ENCODE assay signal across 18 cellular contexts in genomic region chr12:127383281-127383680, GRCh38.
A peak's percentile ranks its signal among the peaks of the same experiment; 100 is the strongest.
DNase-seq lines count a peak whose midpoint lies in the region; ATAC-seq and TF ChIP-seq lines count a peak whose summit lies in the region.
"Had no signal": no experiment of that assay in that cellular context is flagged by ENCODE, and none has a peak within 500 bp of the region (broad histone marks: within the 10 kb centered on the region; RNA-seq: fewer than 3 reads in every experiment).

No MANE protein-coding gene starts in this region.

- in situ Hi-C loops in Caki2 (cut with HindIII; ENCODE audit: low pct_unique_long_range_greater_than_20kb, low sequenced_read_pairs) (no loop called here), mammary epithelial cell (cut with MboI; ENCODE audit: low sequenced_read_pairs in 2 of 2) (loop anchor here in 1 of 2 donors (25.0 kb wide), 1 partner anchor 1321 kb away; no protein-coding TSS in a partner anchor), HAP-1 (cut with MboI; ENCODE audit: low sequenced_read_pairs) (loop anchor here (25.0 kb wide), 1 partner anchor 1321 kb away; no protein-coding TSS in a partner anchor)

- dilution Hi-C loops in mammary epithelial cell (cut with HindIII; ENCODE audit: low sequenced_read_pairs), result no loop called here

- intact Hi-C loops in PC-3 (cut with micrococcal nuclease) (loop anchor here (1.0 to 5.0 kb wide), 6 partner anchors 91 to 356 kb away; no protein-coding TSS in a partner anchor), mammary epithelial cell (cut with micrococcal nuclease) (loop anchor here (5.0 kb wide), 2 partner anchors 456 to 716 kb away; no protein-coding TSS in a partner anchor), Right ventricle myocardium inferior (cut with DNase I) (no loop called here)

- POLR2A ChIA-PET in PC-3 (lab: Charles Lee; ENCODE audit: unreplicated experiment), result no interaction called here

- no peak overlapping the region for H3K14ac ChIP-seq in trophoblast cell (ENCODE audit: low read length)

- H3K4ac ChIP-seq in trophoblast cell (ENCODE audit: low read depth, low read length), result no peak overlapping the region

- H3K9me3 ChIP-seq in PC-3 (ENCODE audit: low read length) (no peaks in the 10 kb centered on the region), mammary epithelial cell (replicated peaks; ENCODE audit: insufficient read depth, low read length) (no peaks in the 10 kb centered on the region), trophoblast cell (ENCODE audit: insufficient read depth, low read depth, low read length) (no peaks in the 10 kb centered on the region), HAP-1 (no peaks in the 10 kb centered on the region)

- H2AFZ ChIP-seq in PC-3 (ENCODE audit: low read length) (peak overlapping the region; percentile 39), mammary epithelial cell (ENCODE audit: low read depth, low read length) (no peak overlapping the region), trophoblast cell (ENCODE audit: insufficient read depth, low read length, poor library complexity) (no peak overlapping the region)
- H2AFZ ChIP-seq: parathyroid adenoma had no signal

- no peak overlapping the region for H2AK5ac ChIP-seq in trophoblast cell (ENCODE audit: low read length)

- ATAC-seq in PC-3 (peak; percentile 83), Right ventricle myocardium inferior (no peak), GM19035 (IDR thresholded peaks at IDR 0.05; ENCODE audit: unreplicated experiment) (no peak)

- 88% methylated on average over 4 of the region's 8 CpGs for WGBS in mammary epithelial cell (ENCODE audit: low coverage, missing lambda C conversion rate)
- no CpG with 5 or more reads among the region's 8 CpGs for WGBS in trophoblast cell (ENCODE audit: extremely low coverage, insufficient coverage, insufficient read length)

- no peaks in the 10 kb centered on the region for H3F3A ChIP-seq in PC-3 (ENCODE audit: low read length, unreplicated experiment)

- H3K27ac ChIP-seq in PC-3 (ENCODE audit: low read length) (peak overlapping the region; percentile 52), mammary epithelial cell (ENCODE audit: insufficient read depth, low read depth, low read length) (no peak overlapping the region), trophoblast cell (ENCODE audit: low read depth, low read length) (no peak overlapping the region)
- H3K27ac ChIP-seq: parathyroid adenoma had no signal

- peak; percentile 27 for DNase-seq in Caki2 (ENCODE audit: low read depth)
- DNase-seq in PC-3, result peak; percentile 98
- DNase-seq in mammary epithelial cell, result peak; percentile 57
- DNase-seq in trophoblast cell, result no peak
- no peak for DNase-seq in Right ventricle myocardium inferior (ENCODE audit: missing footprints)
- no peak for DNase-seq in HAP-1 (ENCODE audit: low spot score in 2 of 2)
- DNase-seq in stimulated activated CD4-positive, alpha-beta T cell treated with anti-CD3 and anti-CD28 coated beads, Interleukin-12 subunit alpha, Interleukin-12 subunit beta, amount 100 ng/mL, for 4 hours, result no peak
- DNase-seq: activated effector memory CD4-positive, alpha-beta T cell treated with Interleukin-2 at 50 U/mL for 16 hours; aorta; BE2C; NCI-H1436; NCI-H2227 treated with DMSO at 0.1 percent for 48 hours; Right ventricle myocardium superior; stimulated activated CD4-positive, alpha-beta T cell treated with anti-CD3 and anti-CD28 coated beads, Interleukin-4, amount 100 ng/mL, for 4 hours; stimulated activated CD8-positive, alpha-beta memory T cell treated with anti-CD3 and anti-CD28 coated beads, Interleukin-4, amount 100 ng/mL, for 48 hours; T-helper 2 cell had no signal

- H2BK5ac ChIP-seq in trophoblast cell (ENCODE audit: low read depth, low read length, poor library complexity), result no peak overlapping the region

- H2BK120ac ChIP-seq in trophoblast cell (ENCODE audit: insufficient read depth, low read length, poor library complexity), result no peak overlapping the region

- no peak overlapping the region for H3K18ac ChIP-seq in trophoblast cell (ENCODE audit: low read length)

- no peaks in the 10 kb centered on the region for H3K36me3 ChIP-seq in PC-3 (ENCODE audit: low read depth, low read length)
- H3K36me3 ChIP-seq in mammary epithelial cell (ENCODE audit: insufficient read depth, low read length), result no peaks in the 10 kb centered on the region
- no peaks in the 10 kb centered on the region for H3K36me3 ChIP-seq in trophoblast cell (ENCODE audit: control insufficient read depth in 1 of 2, insufficient read depth in 2 of 2, low read length in 2 of 2)
- H3K36me3 ChIP-seq in HAP-1 (replicated peaks), result no peaks in the 10 kb centered on the region
- H3K36me3 ChIP-seq: BE2C had no signal

- no peak overlapping the region for H4K12ac ChIP-seq in trophoblast cell (ENCODE audit: low read depth, low read length)

- CTCF ChIA-PET in PC-3 (lab: Charles Lee), result interaction anchor here (0.6 to 0.8 kb wide), 6 partner anchors 8 to 599 kb away, joined by 3 to 9 read pairs (median 4); no protein-coding TSS in a partner anchor
- CTCF ChIA-PET in mammary epithelial cell (lab: Charles Lee; ENCODE audit: low non-redundant PET), result interaction anchor here (0.5 kb wide), 1 partner anchor 647 kb away, joined by 5 read pairs; no protein-coding TSS in a partner anchor

- no peak overlapping the region for H2BK12ac ChIP-seq in trophoblast cell (ENCODE audit: low read length)

- H3K79me2 ChIP-seq in PC-3 (ENCODE audit: low read length), result no peaks in the 10 kb centered on the region
- H3K79me2 ChIP-seq in mammary epithelial cell (ENCODE audit: insufficient read depth, low read length), result no peaks in the 10 kb centered on the region
- H3K79me2 ChIP-seq in trophoblast cell (ENCODE audit: control insufficient read depth, insufficient read depth, low read length, poor library complexity), result no peaks in the 10 kb centered on the region
- H3K79me2 ChIP-seq: parathyroid adenoma had no signal

- H4K20me1 ChIP-seq in PC-3 (ENCODE audit: low read length), result no peaks in the 10 kb centered on the region
- no peaks in the 10 kb centered on the region for H4K20me1 ChIP-seq in mammary epithelial cell (ENCODE audit: insufficient read depth, low read length)

- H3K27me3 ChIP-seq in PC-3 (ENCODE audit: low read length) (no peaks in the 10 kb centered on the region), mammary epithelial cell (ENCODE audit: insufficient read depth, low read length) (no peaks in the 10 kb centered on the region), trophoblast cell (ENCODE audit: insufficient read depth, low read length) (no peaks in the 10 kb centered on the region), HAP-1 (ENCODE audit: low read depth) (no peaks in the 10 kb centered on the region)
- H3K27me3 ChIP-seq: BE2C had no signal

- H3K79me1 ChIP-seq in trophoblast cell (ENCODE audit: low read length), result no peaks in the 10 kb centered on the region

- H3K4me2 ChIP-seq in PC-3 (ENCODE audit: low read length) (peak overlapping the region; percentile 83), mammary epithelial cell (ENCODE audit: insufficient read depth, low read depth, low read length) (no peak overlapping the region), trophoblast cell (ENCODE audit: low read length) (no peak overlapping the region)

- no peak overlapping the region for H4K91ac ChIP-seq in trophoblast cell (ENCODE audit: low read depth, low read length)

- no peak overlapping the region for H4K8ac ChIP-seq in trophoblast cell (ENCODE audit: low read depth, low read length)

- TF ChIP-seq CTCF in PC-3 (conservative IDR thresholded peaks at IDR 0.05; ENCODE audit: low read depth, low read length) (no peak), mammary epithelial cell (conservative IDR thresholded peaks at IDR 0.05 in 1 of 2, IDR thresholded peaks at IDR 0.05 in 1 of 2; ENCODE audit: extremely low read depth in 1 of 2, insufficient read depth in 1 of 2, low read depth in 1 of 2, low read length in 2 of 2) (no peak)

- H3K9me2 ChIP-seq in PC-3 (replicated peaks; ENCODE audit: low read length), result no peaks in the 10 kb centered on the region

- H3K9ac ChIP-seq in PC-3 (ENCODE audit: low read length), result no peak overlapping the region
- H3K9ac ChIP-seq in mammary epithelial cell (ENCODE audit: insufficient read depth, low read length), result no peak overlapping the region
- peak overlapping the region; percentile 28 for H3K9ac ChIP-seq in trophoblast cell (ENCODE audit: low read length)
- H3K9ac ChIP-seq: parathyroid adenoma had no signal

- no peak overlapping the region for H3K23ac ChIP-seq in trophoblast cell (ENCODE audit: low read length)

- peak overlapping the region; percentile 58 for H3K4me3 ChIP-seq in PC-3 (ENCODE audit: low read length)
- H3K4me3 ChIP-seq in mammary epithelial cell (replicated peaks in 1 of 3; ENCODE audit: insufficient read depth in 1 of 3, low read depth in 2 of 3, low read length in 3 of 3), result no peak overlapping the region
- H3K4me3 ChIP-seq in trophoblast cell (ENCODE audit: low read depth, low read length), result no peak overlapping the region
- H3K4me3 ChIP-seq in HAP-1, result no peak overlapping the region

- peaks cover 32% of the 10 kb centered on the region for H3K4me1 ChIP-seq in PC-3 (ENCODE audit: insufficient read depth, low read length)
- peaks cover 3% of the 10 kb centered on the region for H3K4me1 ChIP-seq in mammary epithelial cell (ENCODE audit: insufficient read depth, low read length)
- peaks cover 0 to 2% of the 10 kb centered on the region in 2 experiments for H3K4me1 ChIP-seq in trophoblast cell (ENCODE audit: control insufficient read depth in 1 of 2, insufficient read depth in 2 of 2, low read length in 2 of 2)
- no peaks in the 10 kb centered on the region for H3K4me1 ChIP-seq in HAP-1
- H3K4me1 ChIP-seq: BE2C, parathyroid adenoma had no signal

- BruUV-seq in PC-3 (replicated peaks; lab: Mats Ljungman, UMichigan) (no TSS peak), mammary epithelial cell (replicated peaks; lab: Mats Ljungman, UMichigan) (no TSS peak)

Comparison
In these comparisons a context has a peak if more than half of its experiments do, and no peak if none do; other contexts are left out.
1. DNase-seq: peak in Caki2 (single experiment), PC-3 (single experiment) and mammary epithelial cell (single experiment); none in trophoblast cell (0 of 2), Right ventricle myocardium inferior (single experiment), HAP-1 (0 of 2) and stimulated activated CD4-positive, alpha-beta T cell treated with anti-CD3 and anti-CD28 coated beads, Interleukin-12 subunit alpha, Interleukin-12 subunit beta, amount 100 ng/mL, for 4 hours (single experiment).